ENCODE assay signal across 18 cellular contexts in the genomic region with DNA sequence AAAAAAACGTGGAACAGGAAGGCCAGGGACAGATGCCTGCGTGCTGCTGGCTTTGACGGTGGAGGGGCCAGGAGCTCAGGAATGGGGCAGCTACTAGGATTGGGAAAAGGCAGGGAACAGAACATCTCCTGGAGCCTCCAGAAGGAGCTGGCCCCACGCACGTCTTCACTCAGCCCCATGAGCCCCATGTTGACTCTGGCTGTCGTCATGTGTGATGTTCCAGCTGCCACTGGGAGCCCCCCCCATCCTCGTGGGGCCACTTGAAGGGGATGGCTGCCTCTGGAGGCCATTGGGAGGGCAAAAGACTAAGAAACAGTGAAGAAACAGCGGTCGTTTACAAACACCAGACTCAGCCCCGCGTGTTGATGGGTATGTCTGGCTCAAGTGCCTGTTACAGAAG. TPM values are rescaled to one million over a fixed set of nuclear protein-coding genes. Genes with fewer than 3 reads are reported as not detected.
"Had no signal": no experiment of that assay in that cellular context is flagged by ENCODE, and none has a peak within 500 bp of the region (broad histone marks: within the 10 kb centered on the region; RNA-seq: fewer than 3 reads in every experiment).

No MANE protein-coding gene starts in this region.

- H3K4me3 ChIP-seq: right lobe of liver, vagina had no signal

- H3K36me3 Mint-ChIP-seq: activated naive CD4-positive, alpha-beta T cell treated with anti-CD3 and anti-CD28 coated beads, Interleukin-2, amount 10 ng/mL, durations not matched to agents 7 days and 5 days had no signal

- ATAC-seq: left lobe of liver; right lobe of liver; stimulated activated naive B cell treated with anti-CD40 and anti-IgM and Interleukin-4, amounts not matched to agents 10 μg/mL and 1 μg/mL and 100 μg/mL, for 72 hours had no signal

- H3K9me3 ChIP-seq: right lobe of liver, vagina had no signal

- H3K4me1 Mint-ChIP-seq: activated B cell treated with CpG ODN at 0.5 μM for 24 hours; activated CD4-positive, alpha-beta T cell treated with anti-CD3 and anti-CD28 coated beads, Interleukin-2, amount 10 ng/mL, durations not matched to agents 7 days and 5 days; activated naive CD4-positive, alpha-beta T cell treated with anti-CD3 and anti-CD28 coated beads, Interleukin-2, amount 10 ng/mL, durations not matched to agents 7 days and 5 days; brain; neural crest cell; stimulated activated naive B cell treated with anti-CD40 and anti-IgM and Interleukin-4, amounts not matched to agents 10 μg/mL and 1 μg/mL and 100 μg/mL, for 72 hours had no signal

- H3K27ac ChIP-seq: right lobe of liver, vagina had no signal

- H3K4me3 Mint-ChIP-seq: activated B cell treated with CpG ODN at 0.5 μM for 24 hours; activated CD4-positive, alpha-beta T cell treated with anti-CD3 and anti-CD28 coated beads, Interleukin-2, amount 10 ng/mL, durations not matched to agents 7 days and 5 days; activated naive CD4-positive, alpha-beta T cell treated with anti-CD3 and anti-CD28 coated beads, Interleukin-2, amount 10 ng/mL, durations not matched to agents 7 days and 5 days; brain; neural crest cell; stimulated activated naive B cell treated with anti-CD40 and anti-IgM and Interleukin-4, amounts not matched to agents 10 μg/mL and 1 μg/mL and 100 μg/mL, for 72 hours; T-helper 1 cell treated with Interleukin-12 subunit alpha and Interleukin-12 subunit beta and Interleukin-4 antibody, amounts not matched to agents 30 μg/mL and 1 μg/mL, for 36 hours had no signal

- H3K9me3 Mint-ChIP-seq: activated B cell treated with CpG ODN at 0.5 μM for 24 hours; activated CD4-positive, alpha-beta T cell treated with anti-CD3 and anti-CD28 coated beads, Interleukin-2, amount 10 ng/mL, durations not matched to agents 7 days and 5 days; activated naive CD4-positive, alpha-beta T cell treated with anti-CD3 and anti-CD28 coated beads, Interleukin-2, amount 10 ng/mL, durations not matched to agents 7 days and 5 days; activated T-helper 2 cell treated with anti-CD3 and anti-CD28 coated beads, Interferon-gamma antibody, Interleukin-2, Interleukin-4, amounts not matched to agents 10 μg/mL and 5 μg/mL and 100 μg/mL, durations not matched to agents 14 hours and 24 hours and 36 hours; brain; neural crest cell; stimulated activated naive B cell treated with anti-CD40 and anti-IgM and Interleukin-4, amounts not matched to agents 10 μg/mL and 1 μg/mL and 100 μg/mL, for 72 hours; T-helper 1 cell treated with Interleukin-12 subunit alpha and Interleukin-12 subunit beta and Interleukin-4 antibody, amounts not matched to agents 30 μg/mL and 1 μg/mL, for 36 hours had no signal

- H3K27me3 ChIP-seq: right lobe of liver, vagina had no signal

- H3K27me3 Mint-ChIP-seq: activated B cell treated with CpG ODN at 0.5 μM for 24 hours; activated CD4-positive, alpha-beta T cell treated with anti-CD3 and anti-CD28 coated beads, Interleukin-2, amount 10 ng/mL, durations not matched to agents 7 days and 5 days; activated naive CD4-positive, alpha-beta T cell treated with anti-CD3 and anti-CD28 coated beads, Interleukin-2, amount 10 ng/mL, durations not matched to agents 7 days and 5 days; brain; stimulated activated naive B cell treated with anti-CD40 and anti-IgM and Interleukin-4, amounts not matched to agents 10 μg/mL and 1 μg/mL and 100 μg/mL, for 72 hours had no signal

- DNase-seq: activated B cell treated with CpG ODN at 0.5 μM for 24 hours; activated CD4-positive, alpha-beta T cell treated with anti-CD3 and anti-CD28 coated beads, Interleukin-2, amount 10 ng/mL, durations not matched to agents 7 days and 5 days; activated naive CD4-positive, alpha-beta T cell treated with anti-CD3 and anti-CD28 coated beads, Interleukin-2, amount 10 ng/mL, durations not matched to agents 7 days and 5 days; cerebellar nuclear complex; dermis blood vessel endothelial cell; glutamatergic neuron; mesendoderm; right lobe of liver; stimulated activated CD4-positive, alpha-beta T cell treated with anti-CD3 and anti-CD28 coated beads, Interleukin-2, amount 100 ng/mL, for 24 hours; stimulated activated naive B cell treated with anti-CD40 and anti-IgM and Interleukin-4, amounts not matched to agents 10 μg/mL and 1 μg/mL and 100 μg/mL, for 72 hours had no signal

- H3K4me1 ChIP-seq: right lobe of liver had no signal

- H3K27ac Mint-ChIP-seq: activated B cell treated with CpG ODN at 0.5 μM for 24 hours; activated CD4-positive, alpha-beta T cell treated with anti-CD3 and anti-CD28 coated beads, Interleukin-2, amount 10 ng/mL, durations not matched to agents 7 days and 5 days; activated naive CD4-positive, alpha-beta T cell treated with anti-CD3 and anti-CD28 coated beads, Interleukin-2, amount 10 ng/mL, durations not matched to agents 7 days and 5 days; activated T-helper 2 cell treated with anti-CD3 and anti-CD28 coated beads, Interferon-gamma antibody, Interleukin-2, Interleukin-4, amounts not matched to agents 10 μg/mL and 5 μg/mL and 100 μg/mL, durations not matched to agents 14 hours and 24 hours and 36 hours; brain; T-helper 1 cell treated with Interleukin-12 subunit alpha and Interleukin-12 subunit beta and Interleukin-4 antibody, amounts not matched to agents 30 μg/mL and 1 μg/mL, for 36 hours had no signal

RNA-seq across cellular contexts. Expression of gene PABPN1L, which starts 36.2 kb away (rescaled TPM):
- total RNA-seq: activated CD4-positive, alpha-beta T cell treated with anti-CD3 and anti-CD28 coated beads, Interleukin-2, amount 10 ng/mL, durations not matched to agents 7 days and 5 days; activated CD8-positive, alpha-beta memory T cell treated with anti-CD3 and anti-CD28 coated beads for 36 hours; activated T-helper 2 cell treated with anti-CD3 and anti-CD28 coated beads, Interferon-gamma antibody, Interleukin-2, Interleukin-4, amounts not matched to agents 10 μg/mL and 5 μg/mL and 100 μg/mL, durations not matched to agents 14 hours and 24 hours and 36 hours; dermis blood vessel endothelial cell; neural crest cell; subcutaneous adipose tissue; vagina had no signal
